Comparison of ENCODE assay signal across 8 cellular contexts in the genomic region with DNA sequence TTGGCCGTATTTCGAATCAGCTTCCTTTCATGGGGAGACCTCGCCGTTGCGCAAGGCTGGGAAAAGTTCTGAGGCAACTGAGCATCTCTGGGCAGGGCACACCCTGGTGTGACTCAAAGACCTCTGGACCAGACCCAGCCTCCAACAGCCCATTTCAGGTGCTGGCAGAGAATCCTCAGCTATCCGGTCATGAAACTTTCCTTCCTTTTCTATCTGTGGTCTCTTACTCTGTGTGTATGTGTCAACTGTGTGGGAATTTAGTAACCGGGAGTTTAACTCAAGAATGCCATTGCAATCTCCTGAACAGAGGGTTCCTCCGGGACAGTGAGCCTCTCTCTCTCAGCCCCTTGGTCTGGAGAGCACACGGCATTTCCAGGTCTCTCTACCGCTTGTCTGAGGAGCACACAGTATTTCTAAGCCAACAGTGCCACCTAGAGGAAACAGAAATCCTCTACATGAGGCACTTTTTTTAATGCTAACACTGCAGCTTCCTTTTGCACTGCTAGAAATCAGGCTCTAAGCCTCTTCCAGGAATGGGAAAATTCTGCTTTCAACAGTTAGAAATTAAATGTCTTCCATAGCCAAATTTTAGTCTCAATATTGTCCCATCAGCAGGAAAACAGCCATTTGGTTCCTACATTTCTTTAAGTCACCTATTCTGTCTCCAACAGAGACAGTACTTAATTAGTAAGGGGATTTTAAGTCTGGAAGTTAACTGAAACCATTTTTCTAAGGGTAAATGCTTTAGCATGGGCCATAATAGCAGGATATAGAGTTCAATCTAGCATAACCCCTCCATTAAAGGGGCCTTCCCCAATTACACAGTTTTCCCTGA. TPM values are rescaled to one million over a fixed set of nuclear protein-coding genes. Genes with fewer than 3 reads are reported as not detected.
A peak's percentile ranks its signal among the peaks of the same experiment; 100 is the strongest.
DNase-seq lines count a peak whose midpoint lies in the region; TF ChIP-seq lines count a peak whose summit lies in the region.

No MANE protein-coding gene starts in this region.

- no peaks in the 10 kb centered on the region for H3K36me3 ChIP-seq in ovary

- H3K9me3 Mint-ChIP-seq in activated naive CD8-positive, alpha-beta T cell (ENCODE audit: low read depth), result peaks cover 19% of the 10 kb centered on the region
- peaks cover 20% of the 10 kb centered on the region for H3K9me3 Mint-ChIP-seq in glutamatergic neuron (ENCODE audit: unreplicated experiment)

- TF ChIP-seq CTCF in HFF-Myc (IDR thresholded peaks at IDR 0.05; ENCODE audit: low read depth, low read length, missing control alignments) (peak; percentile 53), glutamatergic neuron (IDR thresholded peaks at IDR 0.05; ENCODE audit: partially characterized antibody, unreplicated experiment) (peak; percentile 71), ovary (IDR thresholded peaks at IDR 0.05) (peak; percentile 36 to 47 (median 39))

- no peak overlapping the region for H3K27ac ChIP-seq in ovary

- no peaks in the 10 kb centered on the region for H3K27me3 Mint-ChIP-seq in activated naive CD8-positive, alpha-beta T cell
- peaks cover 4% of the 10 kb centered on the region for H3K27me3 Mint-ChIP-seq in glutamatergic neuron (ENCODE audit: unreplicated experiment)

- H3K4me3 Mint-ChIP-seq in activated naive CD8-positive, alpha-beta T cell, result no peak overlapping the region
- H3K4me3 Mint-ChIP-seq in glutamatergic neuron (ENCODE audit: unreplicated experiment), result no peak overlapping the region

- H3K36me3 Mint-ChIP-seq in activated naive CD8-positive, alpha-beta T cell, result peaks cover 47% of the 10 kb centered on the region
- H3K36me3 Mint-ChIP-seq in glutamatergic neuron (ENCODE audit: unreplicated experiment), result peaks cover 43% of the 10 kb centered on the region

- no peak for TF ChIP-seq POLR2A in ovary (IDR thresholded peaks at IDR 0.05)

- H3K27me3 ChIP-seq in ovary, result no peaks in the 10 kb centered on the region

- no peaks in the 10 kb centered on the region for H3K4me1 ChIP-seq in ovary (ENCODE audit: insufficient read depth)

- TF ChIP-seq EP300 in ovary (IDR thresholded peaks at IDR 0.05), result no peak

- no peak overlapping the region for H3K4me3 ChIP-seq in HFF-Myc (replicated peaks; ENCODE audit: low read depth, low read length)
- H3K4me3 ChIP-seq in ovary, result no peak overlapping the region

- peaks cover 4 to 5% of the 10 kb centered on the region in 2 donors for H3K9me3 ChIP-seq in ovary

- WGBS in ovary, 3 donors, result 51 to 66% (median 57%) methylated on average over 10 of the region's 10 CpGs

- intact Hi-C loops in ovary (cut with DNase I), result loop anchor here in 1 of 4 donors (10.0 kb wide), 1 partner anchor 204 kb away; no protein-coding TSS in a partner anchor

- peak; percentile 82 for DNase-seq in ELR (ENCODE audit: low read depth)
- peak; percentile 67 for DNase-seq in HFF-Myc (ENCODE audit: extremely low read depth, low read depth)
- peak; percentile 65 for DNase-seq in NCI-H2227 (lab: John Stamatoyannopoulos, UW; ENCODE audit: unreplicated experiment)
- DNase-seq in glutamatergic neuron, result no peak
- peak in 1 of 5 donors; percentile 27 for DNase-seq in ovary
- DNase-seq in stimulated activated CD4-positive, alpha-beta T cell treated with anti-CD3 and anti-CD28 coated beads, Interleukin-1b, Interleukin-23, amount 100 ng/mL, for 48 hours, result no peak
- DNase-seq in stimulated activated naive CD4-positive, alpha-beta T cell treated with Interleukin-2 at 50 U/mL for 16 hours (lab: John Stamatoyannopoulos, UW), result no peak

- H3K4me1 Mint-ChIP-seq in activated naive CD8-positive, alpha-beta T cell (ENCODE audit: low read depth), result peaks cover 9% of the 10 kb centered on the region
- H3K4me1 Mint-ChIP-seq in glutamatergic neuron (ENCODE audit: low read depth, unreplicated experiment), result peaks cover 11% of the 10 kb centered on the region

- H3K27ac Mint-ChIP-seq in activated naive CD8-positive, alpha-beta T cell, result peak overlapping the region; percentile 78
- H3K27ac Mint-ChIP-seq in glutamatergic neuron (ENCODE audit: unreplicated experiment), result no peak overlapping the region

RNA-seq across cellular contexts. Expression of gene PLN, which starts 32.7 kb away (rescaled TPM):
- total RNA-seq in glutamatergic neuron (ENCODE audit: unreplicated experiment) (not detected), ovary (10 to 100 TPM in 4 of 7 donors, 1 to 10 TPM in 3; 1.5 to 38.7 (median 10.6) TPM)
- 100 to 1,000 TPM in 1 of 2 donors, 10 to 100 TPM in 1; 22.7 to 110 TPM for polyA plus RNA-seq in ovary

Comparison
In these comparisons a context has a peak if more than half of its experiments do, and no peak if none do; other contexts are left out.
1. DNase-seq: peak in ELR (single experiment), HFF-Myc (single experiment) and NCI-H2227 (single experiment); none in glutamatergic neuron (single experiment), stimulated activated CD4-positive, alpha-beta T cell treated with anti-CD3 and anti-CD28 coated beads, Interleukin-1b, Interleukin-23, amount 100 ng/mL, for 48 hours (single experiment) and stimulated activated naive CD4-positive, alpha-beta T cell treated with Interleukin-2 at 50 U/mL for 16 hours (single experiment).
2. Peak in every context shown above with its lines, with median percentiles within 50 percentile points of each other: CTCF ChIP-seq.